Comparison of ENCODE assay signal across 8 cellular contexts in genomic region chr6:100099189-100100074, GRCh38.
A peak's percentile ranks its signal among the peaks of the same experiment; 100 is the strongest.
DNase-seq lines count a peak whose midpoint lies in the region; ATAC-seq and TF ChIP-seq lines count a peak whose summit lies in the region.

No MANE protein-coding gene starts in this region.

- no TSS peak for BruUV-seq in A673 (replicated peaks; lab: Mats Ljungman, UMichigan)

- H3K9me3 Mint-ChIP-seq in progenitor cell of endocrine pancreas (ENCODE audit: low read depth), result no peaks in the 10 kb centered on the region

- peak; percentile 77 for TF ChIP-seq CTCF in A673 (conservative IDR thresholded peaks at IDR 0.05; ENCODE audit: low read depth, low read length)
- TF ChIP-seq CTCF in progenitor cell of endocrine pancreas (IDR thresholded peaks at IDR 0.05; ENCODE audit: unreplicated experiment), result peak; percentile 69

- intact Hi-C loops in A673 (cut with micrococcal nuclease; ENCODE audit: unreplicated experiment), result loop anchor here (1.0 kb wide), 2 partner anchors 97 to 231 kb away; no protein-coding TSS in a partner anchor

- H3K4me3 ChIP-seq in A673 (ENCODE audit: low read depth, low read length, poor library complexity, severe bottlenecking), result no peak overlapping the region

- H3K27ac Mint-ChIP-seq in progenitor cell of endocrine pancreas, result no peak overlapping the region

- no peaks in the 10 kb centered on the region for H3K36me3 ChIP-seq in A673 (ENCODE audit: insufficient read depth, low read length, poor library complexity, severe bottlenecking)

- no peaks in the 10 kb centered on the region for H3K9me3 ChIP-seq in A673 (ENCODE audit: low read depth, low read length, poor library complexity, severe bottlenecking)

- CTCF ChIA-PET in A673 (lab: Charles Lee), result interaction anchor here (3.2 to 3.4 kb wide), 2 partner anchors 98 to 231 kb away, joined by 24 to 26 read pairs; no protein-coding TSS in a partner anchor

- no peaks in the 10 kb centered on the region for H3K36me3 Mint-ChIP-seq in progenitor cell of endocrine pancreas (ENCODE audit: insufficient read depth)

- no peak overlapping the region for H3K27ac ChIP-seq in A673 (ENCODE audit: low read depth, low read length, poor library complexity, severe bottlenecking)

- H3K27me3 ChIP-seq in A673 (replicated peaks; ENCODE audit: insufficient read depth, low read depth, low read length, poor library complexity), result no peaks in the 10 kb centered on the region

- peaks cover 22% of the 10 kb centered on the region for H3K4me1 ChIP-seq in A673 (ENCODE audit: insufficient read depth, low read length, poor library complexity, severe bottlenecking)

- POLR2A ChIA-PET in A673 (lab: Charles Lee; ENCODE audit: low non-redundant PET), result no interaction called here

- H3K27me3 Mint-ChIP-seq in progenitor cell of endocrine pancreas, result no peaks in the 10 kb centered on the region

- no peaks in the 10 kb centered on the region for H3K4me1 Mint-ChIP-seq in progenitor cell of endocrine pancreas (ENCODE audit: low read depth)

- no peak overlapping the region for H3K4me3 Mint-ChIP-seq in progenitor cell of endocrine pancreas (ENCODE audit: low read depth)

- peak; percentile 41 for ATAC-seq in GM18498 (IDR thresholded peaks at IDR 0.05; ENCODE audit: unreplicated experiment)
- ATAC-seq in GM21423 (IDR thresholded peaks at IDR 0.05; ENCODE audit: unreplicated experiment), result no peak

- DNase-seq in A673 (ENCODE audit: low spot score), result peak; percentile 60
- DNase-seq in NCI-H345 treated with DMSO at 0.1 percent for 48 hours (lab: John Stamatoyannopoulos, UW; ENCODE audit: unreplicated experiment), result peak; percentile 15
- peak; percentile 53 for DNase-seq in dedifferentiated amniotic fluid mesenchymal stem cell (ENCODE audit: extremely low spot score)
- DNase-seq in progenitor cell of endocrine pancreas (ENCODE audit: low spot score, unreplicated experiment), result no peak
- no peak for DNase-seq in mesenteric fat pad (ENCODE audit: low spot score)
- DNase-seq in stimulated activated CD4-positive, alpha-beta T cell treated with anti-CD3 and anti-CD28 coated beads, Interleukin-12 subunit alpha, Interleukin-12 subunit beta, amount 100 ng/mL, for 4 hours, result no peak

Comparison
In these comparisons a context has a peak if more than half of its experiments do, and no peak if none do; other contexts are left out.
1. DNase-seq: peak in A673 (single experiment), NCI-H345 treated with DMSO at 0.1 percent for 48 hours (single experiment) and dedifferentiated amniotic fluid mesenchymal stem cell (single experiment); none in progenitor cell of endocrine pancreas (single experiment), mesenteric fat pad (single experiment) and stimulated activated CD4-positive, alpha-beta T cell treated with anti-CD3 and anti-CD28 coated beads, Interleukin-12 subunit alpha, Interleukin-12 subunit beta, amount 100 ng/mL, for 4 hours (single experiment).